Comparison of ENCODE assay signal across 8 cellular contexts in genomic region chr7:151782598-151783448, GRCh38.
DNase-seq lines count a peak whose midpoint lies in the region; ATAC-seq and TF ChIP-seq lines count a peak whose summit lies in the region.

No MANE protein-coding gene starts in this region.

- H3K4me1 Mint-ChIP-seq in central memory CD8-positive, alpha-beta T cell, result peaks cover 16% of the 10 kb centered on the region

- H3K27me3 Mint-ChIP-seq in central memory CD8-positive, alpha-beta T cell, result no peaks in the 10 kb centered on the region

- DNase-seq in GM10248 (ENCODE audit: extremely low spot score), result peak; percentile 87
- peak; percentile 55 for DNase-seq in HCEC 1CT
- DNase-seq in M059J (ENCODE audit: low read depth), result peak; percentile 52
- DNase-seq in activated CD4-positive, CD25-positive, alpha-beta regulatory T cell treated with anti-CD3 and anti-CD28 coated beads, Interleukin-2, amount 50 U/mL, for 72 hours, result peak; percentile 78
- peak; percentile 44 to 51 for DNase-seq in central memory CD8-positive, alpha-beta T cell (ENCODE audit: low spot score in 2 of 2)
- peak; percentile 50 for DNase-seq in kidney tubule cell (ENCODE audit: low spot score)
- peak; percentile 74 for DNase-seq in stimulated activated CD4-positive, alpha-beta T cell treated with anti-CD3 and anti-CD28 coated beads, Interleukin-4, amount 100 ng/mL, for 1 hour
- DNase-seq in NCI-H2227 (lab: John Stamatoyannopoulos, UW; ENCODE audit: unreplicated experiment), result no peak

- peak overlapping the region; percentile 85 for H3K27ac Mint-ChIP-seq in central memory CD8-positive, alpha-beta T cell (ENCODE audit: low read depth)

- peak overlapping the region; percentile 79 for H3K4me3 Mint-ChIP-seq in central memory CD8-positive, alpha-beta T cell

- no peaks in the 10 kb centered on the region for H3K9me3 Mint-ChIP-seq in central memory CD8-positive, alpha-beta T cell

- POLR2A ChIA-PET in GM10248 (lab: Yijun Ruan, JAX), result no interaction called here

- H3K36me3 Mint-ChIP-seq in central memory CD8-positive, alpha-beta T cell (ENCODE audit: insufficient read depth), result peaks cover 11% of the 10 kb centered on the region

- TF ChIP-seq CTCF in GM10248 (IDR thresholded peaks at IDR 0.05; ENCODE audit: control extremely low read depth, extremely low read depth, low read depth, missing control alignments), result peak; percentile 79

- peak; percentile 89 for ATAC-seq in central memory CD8-positive, alpha-beta T cell (replicated peaks; ENCODE audit: extremely low read depth, poor library complexity, severe bottlenecking)

- CTCF ChIA-PET in GM10248 (lab: Yijun Ruan, JAX), result interaction anchor here (0.6 to 6.4 kb wide), 28 partner anchors 7 to 1040 kb away, joined by 3 to 74 read pairs (median 4); no protein-coding TSS in a partner anchor
